In genomic region chr17:15894258-15894657, GRCh38 we compare ENCODE assay signal across 10 cellular contexts. TPM values are rescaled to one million over a fixed set of nuclear protein-coding genes. Genes with fewer than 3 reads are reported as not detected.
"Had no signal": no experiment of that assay in that cellular context is flagged by ENCODE, and none has a peak within 500 bp of the region (broad histone marks: within the 10 kb centered on the region; RNA-seq: fewer than 3 reads in every experiment).

No MANE protein-coding gene starts in this region.

- H2AFZ ChIP-seq: hepatocyte had no signal

- H3K9ac ChIP-seq: SK-N-SH had no signal

- H3K27ac ChIP-seq: hepatocyte, skin epidermis had no signal

- ATAC-seq: activated T-helper 17 cell treated with anti-CD3 and anti-CD28 coated beads, Interleukin-2, amount 50 U/mL, for 72 hours; effector memory CD8-positive, alpha-beta T cell had no signal

- H3K4me3 ChIP-seq: hepatocyte, skin epidermis had no signal

- DNase-seq: activated B cell treated with CpG ODN at 0.5 μM for 24 hours; activated CD4-positive, alpha-beta T cell treated with anti-CD3 and anti-CD28 coated beads, Interleukin-2, amount 10 ng/mL, durations not matched to agents 24 days and 14 days; activated naive CD4-positive, alpha-beta T cell treated with anti-CD3 and anti-CD28 coated beads, Interleukin-2, amount 10 ng/mL, durations not matched to agents 7 days and 5 days; effector memory CD8-positive, alpha-beta T cell; mesendoderm; SK-N-SH; T-helper 1 cell had no signal

- H3K79me2 ChIP-seq: hepatocyte had no signal

- H3K4me2 ChIP-seq: SK-N-SH had no signal

- H3K9me3 ChIP-seq: SK-N-SH had no signal

- H3K27me3 ChIP-seq: hepatocyte had no signal

RNA-seq across cellular contexts. Expression of gene ADORA2B, which starts 50.7 kb away (rescaled TPM):
- total RNA-seq: activated B cell treated with CpG ODN at 0.5 μM for 24 hours had no signal
